In the genomic region with DNA sequence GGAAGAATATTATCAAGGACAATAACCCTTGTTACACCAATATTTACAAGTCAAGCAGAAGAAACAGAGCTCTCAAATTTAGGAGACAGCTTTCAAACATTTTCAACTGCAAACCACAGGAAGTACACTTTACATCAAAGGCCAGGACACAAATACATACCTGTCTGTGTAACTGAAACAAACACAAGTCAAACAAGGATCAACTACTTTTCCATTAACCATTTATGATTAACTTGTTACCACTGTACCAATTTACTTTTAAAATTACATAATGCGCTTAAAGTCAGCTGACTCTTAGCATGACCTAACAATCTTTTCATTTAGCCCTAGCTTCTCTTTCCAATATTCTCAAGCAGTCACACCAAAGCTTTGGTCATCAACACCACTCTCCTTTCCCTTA, we compare ENCODE assay signal across 1 cellular context.
TF ChIP-seq lines count a peak whose summit lies in the region.

No MANE protein-coding gene starts in this region.

TF ChIP-seq in K562, 482 proteins besides CTCF, POLR2A, EP300 and RAD21:
- TF ChIP-seq HCFC1 (IDR thresholded peaks at IDR 0.05; ENCODE audit: low read depth, low read length) (no peak), TSC22D4 (tag; IDR thresholded peaks at IDR 0.05) (0 out of 2 replicates have a peak, but pooled peaks have one; percentile 43), ZNF699 (CRISPR knock-in tag; IDR thresholded peaks at IDR 0.05; ENCODE audit: insufficient replicate concordance) (no peak), ZFP36 (IDR thresholded peaks at IDR 0.05; ENCODE audit: low read depth, low read length, partially characterized antibody) (no peak)
- TF ChIP-seq, protein P1, sequence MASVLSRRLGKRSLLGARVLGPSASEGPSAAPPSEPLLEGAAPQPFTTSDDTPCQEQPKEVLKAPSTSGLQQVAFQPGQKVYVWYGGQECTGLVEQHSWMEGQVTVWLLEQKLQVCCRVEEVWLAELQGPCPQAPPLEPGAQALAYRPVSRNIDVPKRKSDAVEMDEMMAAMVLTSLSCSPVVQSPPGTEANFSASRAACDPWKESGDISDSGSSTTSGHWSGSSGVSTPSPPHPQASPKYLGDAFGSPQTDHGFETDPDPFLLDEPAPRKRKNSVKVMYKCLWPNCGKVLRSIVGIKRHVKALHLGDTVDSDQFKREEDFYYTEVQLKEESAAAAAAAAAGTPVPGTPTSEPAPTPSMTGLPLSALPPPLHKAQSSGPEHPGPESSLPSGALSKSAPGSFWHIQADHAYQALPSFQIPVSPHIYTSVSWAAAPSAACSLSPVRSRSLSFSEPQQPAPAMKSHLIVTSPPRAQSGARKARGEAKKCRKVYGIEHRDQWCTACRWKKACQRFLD (CRISPR knock-in tag; IDR thresholded peaks at IDR 0.05): no peak
- TF ChIP-seq, protein P2, sequence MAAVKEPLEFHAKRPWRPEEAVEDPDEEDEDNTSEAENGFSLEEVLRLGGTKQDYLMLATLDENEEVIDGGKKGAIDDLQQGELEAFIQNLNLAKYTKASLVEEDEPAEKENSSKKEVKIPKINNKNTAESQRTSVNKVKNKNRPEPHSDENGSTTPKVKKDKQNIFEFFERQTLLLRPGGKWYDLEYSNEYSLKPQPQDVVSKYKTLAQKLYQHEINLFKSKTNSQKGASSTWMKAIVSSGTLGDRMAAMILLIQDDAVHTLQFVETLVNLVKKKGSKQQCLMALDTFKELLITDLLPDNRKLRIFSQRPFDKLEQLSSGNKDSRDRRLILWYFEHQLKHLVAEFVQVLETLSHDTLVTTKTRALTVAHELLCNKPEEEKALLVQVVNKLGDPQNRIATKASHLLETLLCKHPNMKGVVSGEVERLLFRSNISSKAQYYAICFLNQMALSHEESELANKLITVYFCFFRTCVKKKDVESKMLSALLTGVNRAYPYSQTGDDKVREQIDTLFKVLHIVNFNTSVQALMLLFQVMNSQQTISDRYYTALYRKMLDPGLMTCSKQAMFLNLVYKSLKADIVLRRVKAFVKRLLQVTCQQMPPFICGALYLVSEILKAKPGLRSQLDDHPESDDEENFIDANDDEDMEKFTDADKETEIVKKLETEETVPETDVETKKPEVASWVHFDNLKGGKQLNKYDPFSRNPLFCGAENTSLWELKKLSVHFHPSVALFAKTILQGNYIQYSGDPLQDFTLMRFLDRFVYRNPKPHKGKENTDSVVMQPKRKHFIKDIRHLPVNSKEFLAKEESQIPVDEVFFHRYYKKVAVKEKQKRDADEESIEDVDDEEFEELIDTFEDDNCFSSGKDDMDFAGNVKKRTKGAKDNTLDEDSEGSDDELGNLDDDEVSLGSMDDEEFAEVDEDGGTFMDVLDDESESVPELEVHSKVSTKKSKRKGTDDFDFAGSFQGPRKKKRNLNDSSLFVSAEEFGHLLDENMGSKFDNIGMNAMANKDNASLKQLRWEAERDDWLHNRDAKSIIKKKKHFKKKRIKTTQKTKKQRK (IDR thresholded peaks at IDR 0.05; ENCODE audit: borderline replicate concordance, low read depth, low read length): no peak
